1 cellular context compared by ENCODE assay signal in the genomic region with DNA sequence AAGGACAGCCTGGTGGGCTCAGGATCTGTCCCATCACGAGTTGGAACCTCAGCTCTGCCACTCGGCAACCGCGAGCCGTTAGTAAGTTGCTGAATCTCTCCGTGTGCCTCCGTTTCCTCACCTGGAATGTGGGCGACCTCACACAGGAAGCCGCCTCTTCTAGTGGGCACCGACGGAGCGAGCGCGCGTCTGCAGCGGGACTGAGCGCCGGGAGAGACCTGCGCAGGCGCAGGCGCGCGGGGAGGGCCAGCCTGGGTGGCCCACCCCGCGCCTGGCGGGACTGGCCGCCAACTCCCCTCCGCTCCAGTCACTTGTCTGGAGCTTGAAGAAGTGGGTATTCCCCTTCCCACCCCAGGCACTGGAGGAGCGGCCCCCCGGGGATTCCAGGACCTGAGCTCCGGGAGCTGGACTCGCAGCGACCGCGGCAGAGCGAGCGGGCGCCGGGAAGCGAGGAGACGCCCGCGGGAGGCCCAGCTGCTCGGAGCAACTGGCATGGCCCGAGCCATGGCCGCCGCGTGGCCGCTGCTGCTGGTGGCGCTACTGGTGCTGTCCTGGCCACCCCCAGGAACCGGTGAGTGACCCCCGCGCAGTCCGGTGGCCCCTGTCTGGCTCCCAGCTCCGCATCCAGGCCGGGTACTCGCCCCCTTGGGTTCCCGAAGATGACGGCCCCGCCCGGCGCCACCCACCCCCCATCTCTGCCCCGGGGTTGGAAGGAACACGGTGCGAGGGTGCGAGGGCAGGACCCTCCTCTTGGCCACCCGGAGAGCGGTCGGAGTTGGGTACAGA.
TF ChIP-seq lines count a peak whose summit lies in the region.

A gene with protein sequence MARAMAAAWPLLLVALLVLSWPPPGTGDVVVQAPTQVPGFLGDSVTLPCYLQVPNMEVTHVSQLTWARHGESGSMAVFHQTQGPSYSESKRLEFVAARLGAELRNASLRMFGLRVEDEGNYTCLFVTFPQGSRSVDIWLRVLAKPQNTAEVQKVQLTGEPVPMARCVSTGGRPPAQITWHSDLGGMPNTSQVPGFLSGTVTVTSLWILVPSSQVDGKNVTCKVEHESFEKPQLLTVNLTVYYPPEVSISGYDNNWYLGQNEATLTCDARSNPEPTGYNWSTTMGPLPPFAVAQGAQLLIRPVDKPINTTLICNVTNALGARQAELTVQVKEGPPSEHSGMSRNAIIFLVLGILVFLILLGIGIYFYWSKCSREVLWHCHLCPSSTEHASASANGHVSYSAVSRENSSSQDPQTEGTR (plus strand): TSS at position 306 of the 786 bp plus-strand sequence. CDS start 187 bp downstream, at position 493.

TF ChIP-seq in HCT116, 20 proteins besides CTCF, POLR2A, EP300 and RAD21 (continued from another document):
- peak; percentile 5 for TF ChIP-seq YY1 (IDR thresholded peaks at IDR 0.05; ENCODE audit: extremely low read depth, insufficient replicate concordance, low read depth, low read length)
TF ChIP-seq in HCT116: peak in this region for 4.
